ENCODE assay signal across 1 cellular context in the genomic region with DNA sequence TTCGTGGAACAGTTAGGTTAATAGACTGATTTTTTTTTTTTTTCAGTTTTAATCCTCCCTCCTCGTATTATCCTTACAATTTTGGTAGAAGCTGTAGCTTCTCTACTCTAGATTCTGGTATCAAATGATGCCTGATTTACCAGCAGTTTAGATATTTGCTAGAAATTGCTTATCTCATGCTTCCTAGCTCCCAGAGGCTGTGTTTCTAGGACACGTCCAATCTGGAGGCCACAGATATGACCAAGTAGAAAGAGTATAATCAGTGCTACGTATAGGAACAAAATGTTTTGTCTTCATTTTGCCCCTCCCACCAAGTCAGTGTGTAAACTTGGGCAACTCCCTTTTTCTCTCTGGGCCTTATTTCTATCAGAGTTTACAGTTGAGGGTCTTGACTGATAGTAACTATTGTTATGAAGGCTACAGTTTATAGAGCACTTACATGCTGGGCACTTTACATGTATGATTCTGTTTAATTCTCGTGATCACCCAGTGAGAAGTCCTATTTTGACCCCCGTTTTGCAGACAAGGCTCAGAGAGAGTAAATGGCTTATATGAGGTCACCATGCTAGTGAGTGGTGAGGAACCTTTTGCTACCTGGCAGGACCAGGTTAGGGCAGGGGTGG.
TF ChIP-seq lines count a peak whose summit lies in the region.

No MANE protein-coding gene starts in this region.

TF ChIP-seq in K562, 482 proteins besides CTCF, POLR2A, EP300 and RAD21 (continued from another document and continues in another):
- peak; percentile 45 for TF ChIP-seq JUN (IDR thresholded peaks at IDR 0.05; ENCODE audit: borderline replicate concordance, low read depth, low read length)
- TF ChIP-seq JUN (CRISPR knock-in tag; IDR thresholded peaks at IDR 0.05; ENCODE audit: borderline replicate concordance): no peak
- no peak for TF ChIP-seq ZNF584 (CRISPR knock-in tag; IDR thresholded peaks at IDR 0.05; ENCODE audit: low read depth)
- TF ChIP-seq, protein P1, sequence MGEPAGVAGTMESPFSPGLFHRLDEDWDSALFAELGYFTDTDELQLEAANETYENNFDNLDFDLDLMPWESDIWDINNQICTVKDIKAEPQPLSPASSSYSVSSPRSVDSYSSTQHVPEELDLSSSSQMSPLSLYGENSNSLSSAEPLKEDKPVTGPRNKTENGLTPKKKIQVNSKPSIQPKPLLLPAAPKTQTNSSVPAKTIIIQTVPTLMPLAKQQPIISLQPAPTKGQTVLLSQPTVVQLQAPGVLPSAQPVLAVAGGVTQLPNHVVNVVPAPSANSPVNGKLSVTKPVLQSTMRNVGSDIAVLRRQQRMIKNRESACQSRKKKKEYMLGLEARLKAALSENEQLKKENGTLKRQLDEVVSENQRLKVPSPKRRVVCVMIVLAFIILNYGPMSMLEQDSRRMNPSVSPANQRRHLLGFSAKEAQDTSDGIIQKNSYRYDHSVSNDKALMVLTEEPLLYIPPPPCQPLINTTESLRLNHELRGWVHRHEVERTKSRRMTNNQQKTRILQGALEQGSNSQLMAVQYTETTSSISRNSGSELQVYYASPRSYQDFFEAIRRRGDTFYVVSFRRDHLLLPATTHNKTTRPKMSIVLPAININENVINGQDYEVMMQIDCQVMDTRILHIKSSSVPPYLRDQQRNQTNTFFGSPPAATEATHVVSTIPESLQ (CRISPR knock-in tag; IDR thresholded peaks at IDR 0.05): no peak
- TF ChIP-seq DDX20 (tag; IDR thresholded peaks at IDR 0.05; ENCODE audit: low read depth): no peak
- TF ChIP-seq NFRKB (IDR thresholded peaks at IDR 0.05; ENCODE audit: low read depth): no peak
- TF ChIP-seq MED1 (CRISPR knock-in tag; IDR thresholded peaks at IDR 0.05; ENCODE audit: borderline replicate concordance): no peak
- no peak for TF ChIP-seq ZNF592 (IDR thresholded peaks at IDR 0.05)
- TF ChIP-seq ZNF717 (CRISPR knock-in tag; IDR thresholded peaks at IDR 0.05): no peak
- TF ChIP-seq POLR2AphosphoS2 (IDR thresholded peaks at IDR 0.05; ENCODE audit: low read length): no peak
- TF ChIP-seq, protein P2, sequence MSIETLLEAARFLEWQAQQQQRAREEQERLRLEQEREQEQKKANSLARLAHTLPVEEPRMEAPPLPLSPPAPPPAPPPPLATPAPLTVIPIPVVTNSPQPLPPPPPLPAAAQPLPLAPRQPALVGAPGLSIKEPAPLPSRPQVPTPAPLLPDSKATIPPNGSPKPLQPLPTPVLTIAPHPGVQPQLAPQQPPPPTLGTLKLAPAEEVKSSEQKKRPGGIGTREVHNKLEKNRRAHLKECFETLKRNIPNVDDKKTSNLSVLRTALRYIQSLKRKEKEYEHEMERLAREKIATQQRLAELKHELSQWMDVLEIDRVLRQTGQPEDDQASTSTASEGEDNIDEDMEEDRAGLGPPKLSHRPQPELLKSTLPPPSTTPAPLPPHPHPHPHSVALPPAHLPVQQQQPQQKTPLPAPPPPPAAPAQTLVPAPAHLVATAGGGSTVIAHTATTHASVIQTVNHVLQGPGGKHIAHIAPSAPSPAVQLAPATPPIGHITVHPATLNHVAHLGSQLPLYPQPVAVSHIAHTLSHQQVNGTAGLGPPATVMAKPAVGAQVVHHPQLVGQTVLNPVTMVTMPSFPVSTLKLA (conservative IDR thresholded peaks at IDR 0.05): peak in 1 of 2 experiments; percentile 49; a peak in 1 of 4 replicates
- no peak for TF ChIP-seq TSHZ1 (CRISPR knock-in tag; IDR thresholded peaks at IDR 0.05)
- peak; percentile 98 for TF ChIP-seq TEAD4 (IDR thresholded peaks at IDR 0.05; ENCODE audit: low read length)
- no peak for TF ChIP-seq TEAD4 (CRISPR knock-in tag; IDR thresholded peaks at IDR 0.05; ENCODE audit: borderline replicate concordance)
- no peak for TF ChIP-seq KLF10 (CRISPR knock-in tag; IDR thresholded peaks at IDR 0.05)
- TF ChIP-seq ZNF23 (CRISPR knock-in tag; IDR thresholded peaks at IDR 0.05): no peak
- no peak for TF ChIP-seq RUNX1 (IDR thresholded peaks at IDR 0.05; ENCODE audit: low read depth)
- TF ChIP-seq PPARD (CRISPR knock-in tag; IDR thresholded peaks at IDR 0.05): no peak
- no peak for TF ChIP-seq CAMTA2 (CRISPR knock-in tag; conservative IDR thresholded peaks at IDR 0.05)
- TF ChIP-seq SRSF1 (IDR thresholded peaks at IDR 0.05; ENCODE audit: low read depth, low read length): no peak
- TF ChIP-seq, protein P3, sequence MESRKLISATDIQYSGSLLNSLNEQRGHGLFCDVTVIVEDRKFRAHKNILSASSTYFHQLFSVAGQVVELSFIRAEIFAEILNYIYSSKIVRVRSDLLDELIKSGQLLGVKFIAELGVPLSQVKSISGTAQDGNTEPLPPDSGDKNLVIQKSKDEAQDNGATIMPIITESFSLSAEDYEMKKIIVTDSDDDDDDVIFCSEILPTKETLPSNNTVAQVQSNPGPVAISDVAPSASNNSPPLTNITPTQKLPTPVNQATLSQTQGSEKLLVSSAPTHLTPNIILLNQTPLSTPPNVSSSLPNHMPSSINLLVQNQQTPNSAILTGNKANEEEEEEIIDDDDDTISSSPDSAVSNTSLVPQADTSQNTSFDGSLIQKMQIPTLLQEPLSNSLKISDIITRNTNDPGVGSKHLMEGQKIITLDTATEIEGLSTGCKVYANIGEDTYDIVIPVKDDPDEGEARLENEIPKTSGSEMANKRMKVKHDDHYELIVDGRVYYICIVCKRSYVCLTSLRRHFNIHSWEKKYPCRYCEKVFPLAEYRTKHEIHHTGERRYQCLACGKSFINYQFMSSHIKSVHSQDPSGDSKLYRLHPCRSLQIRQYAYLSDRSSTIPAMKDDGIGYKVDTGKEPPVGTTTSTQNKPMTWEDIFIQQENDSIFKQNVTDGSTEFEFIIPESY (CRISPR knock-in tag; IDR thresholded peaks at IDR 0.05): no peak
- TF ChIP-seq HNRNPL (IDR thresholded peaks at IDR 0.05; ENCODE audit: low read depth, low read length): no peak
- TF ChIP-seq, protein P4, sequence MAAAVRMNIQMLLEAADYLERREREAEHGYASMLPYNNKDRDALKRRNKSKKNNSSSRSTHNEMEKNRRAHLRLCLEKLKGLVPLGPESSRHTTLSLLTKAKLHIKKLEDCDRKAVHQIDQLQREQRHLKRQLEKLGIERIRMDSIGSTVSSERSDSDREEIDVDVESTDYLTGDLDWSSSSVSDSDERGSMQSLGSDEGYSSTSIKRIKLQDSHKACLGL (CRISPR knock-in tag; IDR thresholded peaks at IDR 0.05; ENCODE audit: borderline replicate concordance, poor library complexity, severe bottlenecking): no peak
- peak in 1 of 2 experiments; percentile 19; a peak in 1 of 4 replicates for TF ChIP-seq MAZ (CRISPR knock-in tag; conservative IDR thresholded peaks at IDR 0.05 in 1 of 2, IDR thresholded peaks at IDR 0.05 in 1 of 2)
- TF ChIP-seq NEUROD1 (IDR thresholded peaks at IDR 0.05; ENCODE audit: borderline replicate concordance, low read depth, low read length, partially characterized antibody): peak; percentile 47
- TF ChIP-seq PHF21A (IDR thresholded peaks at IDR 0.05; ENCODE audit: borderline replicate concordance, low read depth): no peak
- TF ChIP-seq, protein P5, sequence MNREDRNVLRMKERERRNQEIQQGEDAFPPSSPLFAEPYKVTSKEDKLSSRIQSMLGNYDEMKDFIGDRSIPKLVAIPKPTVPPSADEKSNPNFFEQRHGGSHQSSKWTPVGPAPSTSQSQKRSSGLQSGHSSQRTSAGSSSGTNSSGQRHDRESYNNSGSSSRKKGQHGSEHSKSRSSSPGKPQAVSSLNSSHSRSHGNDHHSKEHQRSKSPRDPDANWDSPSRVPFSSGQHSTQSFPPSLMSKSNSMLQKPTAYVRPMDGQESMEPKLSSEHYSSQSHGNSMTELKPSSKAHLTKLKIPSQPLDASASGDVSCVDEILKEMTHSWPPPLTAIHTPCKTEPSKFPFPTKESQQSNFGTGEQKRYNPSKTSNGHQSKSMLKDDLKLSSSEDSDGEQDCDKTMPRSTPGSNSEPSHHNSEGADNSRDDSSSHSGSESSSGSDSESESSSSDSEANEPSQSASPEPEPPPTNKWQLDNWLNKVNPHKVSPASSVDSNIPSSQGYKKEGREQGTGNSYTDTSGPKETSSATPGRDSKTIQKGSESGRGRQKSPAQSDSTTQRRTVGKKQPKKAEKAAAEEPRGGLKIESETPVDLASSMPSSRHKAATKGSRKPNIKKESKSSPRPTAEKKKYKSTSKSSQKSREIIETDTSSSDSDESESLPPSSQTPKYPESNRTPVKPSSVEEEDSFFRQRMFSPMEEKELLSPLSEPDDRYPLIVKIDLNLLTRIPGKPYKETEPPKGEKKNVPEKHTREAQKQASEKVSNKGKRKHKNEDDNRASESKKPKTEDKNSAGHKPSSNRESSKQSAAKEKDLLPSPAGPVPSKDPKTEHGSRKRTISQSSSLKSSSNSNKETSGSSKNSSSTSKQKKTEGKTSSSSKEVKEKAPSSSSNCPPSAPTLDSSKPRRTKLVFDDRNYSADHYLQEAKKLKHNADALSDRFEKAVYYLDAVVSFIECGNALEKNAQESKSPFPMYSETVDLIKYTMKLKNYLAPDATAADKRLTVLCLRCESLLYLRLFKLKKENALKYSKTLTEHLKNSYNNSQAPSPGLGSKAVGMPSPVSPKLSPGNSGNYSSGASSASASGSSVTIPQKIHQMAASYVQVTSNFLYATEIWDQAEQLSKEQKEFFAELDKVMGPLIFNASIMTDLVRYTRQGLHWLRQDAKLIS (CRISPR knock-in tag; IDR thresholded peaks at IDR 0.05): no peak
- TF ChIP-seq RERE (CRISPR knock-in tag; IDR thresholded peaks at IDR 0.05; ENCODE audit: borderline replicate concordance): no peak
